22 cellular contexts compared by ENCODE assay signal in genomic region chr9:92974696-92975451, GRCh38. TPM values are rescaled to one million over a fixed set of nuclear protein-coding genes. Genes with fewer than 3 reads are reported as not detected.
DNase-seq lines count a peak whose midpoint lies in the region; ATAC-seq and TF ChIP-seq lines count a peak whose summit lies in the region.
"Had no signal": no experiment of that assay in that cellular context is flagged by ENCODE, and none has a peak within 500 bp of the region (broad histone marks: within the 10 kb centered on the region; RNA-seq: fewer than 3 reads in every experiment).

No MANE protein-coding gene starts in this region.

- no peak for ATAC-seq in GM21423 (IDR thresholded peaks at IDR 0.05; ENCODE audit: unreplicated experiment)
- ATAC-seq: heart left ventricle, Panc1 had no signal

- no peak for TF ChIP-seq POLR2A in spleen (IDR thresholded peaks at IDR 0.05)

- intact Hi-C loops in PC-9 (cut with micrococcal nuclease; ENCODE audit: unreplicated experiment) (loop anchor here (1.0 to 5.0 kb wide), 6 partner anchors 13 to 247 kb away; no protein-coding TSS in a partner anchor), spleen (cut with DNase I; ENCODE audit: low total_unique reads) (no loop called here)
- intact Hi-C loops in activated T-helper 2 cell treated with anti-CD3 and anti-CD28 coated beads, Interferon-gamma antibody, Interleukin-2, Interleukin-4, amounts not matched to agents 10 μg/mL and 5 μg/mL and 100 μg/mL, durations not matched to agents 14 hours and 24 hours and 36 hours (cut with micrococcal nuclease): no loop called here

- H3K36me3 Mint-ChIP-seq in T-helper 2 cell treated with Interferon-gamma antibody and Interleukin-4, amounts not matched to agents 5 μg/mL and 100 μg/mL, for 36 hours (ENCODE audit: low read depth): peaks cover 70% of the 10 kb centered on the region
- H3K36me3 Mint-ChIP-seq in immature natural killer cell: peaks cover 0 to 18% (median 5%) of the 10 kb centered on the region in 3 donors
- H3K36me3 Mint-ChIP-seq in activated T-helper 2 cell treated with anti-CD3 and anti-CD28 coated beads, Interferon-gamma antibody, Interleukin-2, Interleukin-4, amounts not matched to agents 10 μg/mL and 5 μg/mL and 100 μg/mL, durations not matched to agents 14 hours and 24 hours and 36 hours (ENCODE audit: low read depth): peaks cover 66% of the 10 kb centered on the region

- H3K36me3 ChIP-seq in PC-9 (ENCODE audit: low read depth) (peaks cover 11% of the 10 kb centered on the region; the same call in 1 of the 2 replicates), spleen (peaks cover 0 to 64% (median 28%) of the 10 kb centered on the region in 6 donors)

- WGBS in spleen, 5 donors: 90 to 96% (median 92%) methylated on average over 14 to 17 of the region's 17 CpGs

- no peaks in the 10 kb centered on the region for H3K27me3 Mint-ChIP-seq in T-helper 2 cell treated with Interferon-gamma antibody and Interleukin-4, amounts not matched to agents 5 μg/mL and 100 μg/mL, for 36 hours (ENCODE audit: low read depth)
- H3K27me3 Mint-ChIP-seq in immature natural killer cell (ENCODE audit: low read depth in 3 of 3): peaks cover 0 to 6% (median 0%) of the 10 kb centered on the region in 3 donors
- no peaks in the 10 kb centered on the region for H3K27me3 Mint-ChIP-seq in activated T-helper 2 cell treated with anti-CD3 and anti-CD28 coated beads, Interferon-gamma antibody, Interleukin-2, Interleukin-4, amounts not matched to agents 10 μg/mL and 5 μg/mL and 100 μg/mL, durations not matched to agents 14 hours and 24 hours and 36 hours (ENCODE audit: low read depth)

- no peak overlapping the region for H3K4me3 Mint-ChIP-seq in T-helper 2 cell treated with Interferon-gamma antibody and Interleukin-4, amounts not matched to agents 5 μg/mL and 100 μg/mL, for 36 hours
- H3K4me3 Mint-ChIP-seq in immature natural killer cell: peak overlapping the region in 4 of 5 donors; percentile 4 to 81 (median 16)
- no peak overlapping the region for H3K4me3 Mint-ChIP-seq in activated T-helper 2 cell treated with anti-CD3 and anti-CD28 coated beads, Interferon-gamma antibody, Interleukin-2, Interleukin-4, amounts not matched to agents 10 μg/mL and 5 μg/mL and 100 μg/mL, durations not matched to agents 14 hours and 24 hours and 36 hours (ENCODE audit: low read depth)

- H3K27me3 ChIP-seq in PC-9 (ENCODE audit: insufficient read depth, low read depth): no peaks in the 10 kb centered on the region
- no peaks in the 10 kb centered on the region for H3K27me3 ChIP-seq in spleen (replicated peaks in 1 of 7)
- H3K27me3 ChIP-seq: heart left ventricle had no signal

- BruUV-seq in PC-9 (replicated peaks; lab: Mats Ljungman, UMichigan): TSS peak; percentile 73

- CTCF ChIA-PET in PC-9 (lab: Charles Lee): interaction anchor here (0.6 to 1.7 kb wide), 4 partner anchors 12 to 120 kb away, joined by 3 to 11 read pairs (median 8); no protein-coding TSS in a partner anchor

- H3K4me1 Mint-ChIP-seq in T-helper 2 cell treated with Interferon-gamma antibody and Interleukin-4, amounts not matched to agents 5 μg/mL and 100 μg/mL, for 36 hours (ENCODE audit: low read depth): peaks cover 61% of the 10 kb centered on the region
- peaks cover 83 to 86% of the 10 kb centered on the region in 2 donors for H3K4me1 Mint-ChIP-seq in immature natural killer cell
- peaks cover 58% of the 10 kb centered on the region for H3K4me1 Mint-ChIP-seq in activated T-helper 2 cell treated with anti-CD3 and anti-CD28 coated beads, Interferon-gamma antibody, Interleukin-2, Interleukin-4, amounts not matched to agents 10 μg/mL and 5 μg/mL and 100 μg/mL, durations not matched to agents 14 hours and 24 hours and 36 hours (ENCODE audit: low read depth)

- H3K79me2 ChIP-seq in PC-9 (ENCODE audit: low read depth): peaks cover 38% of the 10 kb centered on the region

- DNase-seq in T-helper 2 cell treated with Interferon-gamma antibody and Interleukin-4, amounts not matched to agents 5 μg/mL and 100 μg/mL, for 36 hours (ENCODE audit: low spot score): no peak
- DNase-seq in T-helper 2 cell (no peak), PC-9 (peak; percentile 66 to 70), immature natural killer cell (no peak), spleen (peak; percentile 69), H4 (ENCODE audit: low spot score) (no peak)
- no peak for DNase-seq in activated T-helper 2 cell treated with anti-CD3 and anti-CD28 coated beads, Interferon-gamma antibody, Interleukin-2, Interleukin-4, amounts not matched to agents 10 μg/mL and 5 μg/mL and 100 μg/mL, durations not matched to agents 14 hours and 24 hours and 36 hours (ENCODE audit: low spot score)
- DNase-seq: 8988T; activated CD4-positive, CD25-positive, alpha-beta regulatory T cell treated with anti-CD3 and anti-CD28 coated beads, Interleukin-2, amount 50 U/mL, for 72 hours; activated gamma-delta T cell; erythroblast; heart left ventricle; Kasumi-1; kidney glomerular epithelial cell; NCI-H1694; NCI-H510A treated with DMSO at 0.1 percent for 48 hours; retina; stimulated activated CD4-positive, alpha-beta T cell treated with anti-CD3 and anti-CD28 coated beads, Interleukin-1b, Interleukin-23, amount 100 ng/mL, for 48 hours; SW 1271 had no signal

- no peak for TF ChIP-seq CTCF in PC-9 (conservative IDR thresholded peaks at IDR 0.05)
- TF ChIP-seq CTCF in spleen (IDR thresholded peaks at IDR 0.05 in 8 of 11, conservative IDR thresholded peaks at IDR 0.05 in 3 of 11): no peak

- peak overlapping the region; percentile 99 for H3K27ac ChIP-seq in PC-9
- peak overlapping the region in 2 of 8 donors; percentile 54 to 76 for H3K27ac ChIP-seq in spleen
- H3K27ac ChIP-seq: heart left ventricle, HL-60 had no signal

- H2AFZ ChIP-seq in PC-9: 0 out of 2 replicates have a peak overlapping the region, but pooled peaks have one; percentile 18

- H3K4me2 ChIP-seq in PC-9: peak overlapping the region; percentile 93

- no peaks in the 10 kb centered on the region for H3K9me3 Mint-ChIP-seq in T-helper 2 cell treated with Interferon-gamma antibody and Interleukin-4, amounts not matched to agents 5 μg/mL and 100 μg/mL, for 36 hours
- H3K9me3 Mint-ChIP-seq in immature natural killer cell: no peaks in the 10 kb centered on the region
- no peaks in the 10 kb centered on the region for H3K9me3 Mint-ChIP-seq in activated T-helper 2 cell treated with anti-CD3 and anti-CD28 coated beads, Interferon-gamma antibody, Interleukin-2, Interleukin-4, amounts not matched to agents 10 μg/mL and 5 μg/mL and 100 μg/mL, durations not matched to agents 14 hours and 24 hours and 36 hours

- H3K4me3 ChIP-seq in PC-9: peak overlapping the region; percentile 54
- H3K4me3 ChIP-seq in spleen: no peak overlapping the region
- H3K4me3 ChIP-seq: heart left ventricle had no signal

- H3F3A ChIP-seq in PC-9 (ENCODE audit: insufficient read depth, low read depth): peaks cover 60% of the 10 kb centered on the region

- peaks cover 87% of the 10 kb centered on the region for H3K4me1 ChIP-seq in PC-9 (replicated peaks; ENCODE audit: insufficient read depth)
- H3K4me1 ChIP-seq in spleen: peaks cover 21 to 99% (median 75%) of the 10 kb centered on the region in 6 donors

- no peaks in the 10 kb centered on the region for H3K9me2 ChIP-seq in PC-9 (ENCODE audit: insufficient read depth)

- POLR2A ChIA-PET in PC-9 (lab: Charles Lee; ENCODE audit: unreplicated experiment): interaction anchor here (0.5 to 1.5 kb wide), 11 partner anchors 13 to 478 kb away, joined by 3 to 19 read pairs (median 5); partner anchors contain the start of gene FAM120AOS

- H4K20me1 ChIP-seq in PC-9 (ENCODE audit: insufficient read depth): no peaks in the 10 kb centered on the region

- H3K9me3 ChIP-seq in PC-9 (ENCODE audit: insufficient read depth, low read depth) (peaks cover 11% of the 10 kb centered on the region; the same call in 1 of the 2 replicates), spleen (no peaks in the 10 kb centered on the region)
- H3K9me3 ChIP-seq: heart left ventricle had no signal

- peak overlapping the region; percentile 19 for H3K27ac Mint-ChIP-seq in T-helper 2 cell treated with Interferon-gamma antibody and Interleukin-4, amounts not matched to agents 5 μg/mL and 100 μg/mL, for 36 hours
- H3K27ac Mint-ChIP-seq in immature natural killer cell: peak overlapping the region; percentile 80 to 95 (median 90)
- H3K27ac Mint-ChIP-seq in activated T-helper 2 cell treated with anti-CD3 and anti-CD28 coated beads, Interferon-gamma antibody, Interleukin-2, Interleukin-4, amounts not matched to agents 10 μg/mL and 5 μg/mL and 100 μg/mL, durations not matched to agents 14 hours and 24 hours and 36 hours: no peak overlapping the region

RNA-seq across cellular contexts. Expression of gene FGD3, which starts 27.6 kb away (rescaled TPM):
- 84.9 and 89.0 TPM in 2 replicates for total RNA-seq in PC-9 (2021)
- polyA plus RNA-seq in immature natural killer cell: 100 to 1,000 TPM in 1 of 3 donors, 10 to 100 TPM in 2; 46.9 to 137 (median 57.0) TPM
- 10 to 100 TPM; 60.4 to 99.1 (median 72.6) TPM for total RNA-seq in spleen
- 10 to 100 TPM; 30.7 to 54.5 (median 37.6) TPM for polyA plus RNA-seq in spleen
- 41.4 and 42.9 TPM in 2 replicates for total RNA-seq in activated T-helper 2 cell treated with anti-CD3 and anti-CD28 coated beads, Interferon-gamma antibody, Interleukin-2, Interleukin-4, amounts not matched to agents 10 μg/mL and 5 μg/mL and 100 μg/mL, durations not matched to agents 14 hours and 24 hours and 36 hours
- total RNA-seq in H4 (2014; rRNA removed; shearing (Covaris generic)): not detected in 2 replicates

Comparison
In these comparisons a context has a peak if more than half of its experiments do, and no peak if none do; other contexts are left out.
1. DNase-seq: peak in PC-9 (2 of 2) and spleen (single experiment); none in T-helper 2 cell treated with Interferon-gamma antibody and Interleukin-4, amounts not matched to agents 5 μg/mL and 100 μg/mL, for 36 hours (single experiment), T-helper 2 cell (0 of 5), immature natural killer cell (0 of 3), activated T-helper 2 cell treated with anti-CD3 and anti-CD28 coated beads, Interferon-gamma antibody, Interleukin-2, Interleukin-4, amounts not matched to agents 10 μg/mL and 5 μg/mL and 100 μg/mL, durations not matched to agents 14 hours and 24 hours and 36 hours (single experiment) and H4 (single experiment).
2. H3K4me3 Mint-ChIP-seq: peak in immature natural killer cell (4 of 5); none in T-helper 2 cell treated with Interferon-gamma antibody and Interleukin-4, amounts not matched to agents 5 μg/mL and 100 μg/mL, for 36 hours (single experiment) and activated T-helper 2 cell treated with anti-CD3 and anti-CD28 coated beads, Interferon-gamma antibody, Interleukin-2, Interleukin-4, amounts not matched to agents 10 μg/mL and 5 μg/mL and 100 μg/mL, durations not matched to agents 14 hours and 24 hours and 36 hours (single experiment).
3. RNA of gene FGD3, which starts 27.6 kb away (total RNA-seq): 84.9 to 89.0 TPM in PC-9, 60.4 to 99.1 TPM in spleen and 41.4 to 42.9 TPM in activated T-helper 2 cell treated with anti-CD3 and anti-CD28 coated beads, Interferon-gamma antibody, Interleukin-2, Interleukin-4, amounts not matched to agents 10 μg/mL and 5 μg/mL and 100 μg/mL, durations not matched to agents 14 hours and 24 hours and 36 hours; not detected in H4; every median in the first group is over 10 times any median in the second.